Comparison of ENCODE assay signal across 14 cellular contexts in genomic region chr11:74444173-74444832, GRCh38. TPM values are rescaled to one million over a fixed set of nuclear protein-coding genes. Genes with fewer than 3 reads are reported as not detected.
A peak's percentile ranks its signal among the peaks of the same experiment; 100 is the strongest.
DNase-seq lines count a peak whose midpoint lies in the region; ATAC-seq and TF ChIP-seq lines count a peak whose summit lies in the region.
"Had no signal": no experiment of that assay in that cellular context is flagged by ENCODE, and none has a peak within 500 bp of the region (broad histone marks: within the 10 kb centered on the region; RNA-seq: fewer than 3 reads in every experiment).

No MANE protein-coding gene starts in this region.

- H3K14ac ChIP-seq in trophoblast cell (ENCODE audit: low read length), result no peak overlapping the region

- H3K4ac ChIP-seq in trophoblast cell (ENCODE audit: low read depth, low read length), result no peak overlapping the region

- no peak overlapping the region for H2BK12ac ChIP-seq in trophoblast cell (ENCODE audit: low read length)

- CTCF ChIA-PET in WTC11 (lab: Charles Lee), result interaction anchor here (1.2 to 2.3 kb wide), 6 partner anchors 9 to 258 kb away, joined by 3 to 10 read pairs (median 8); no protein-coding TSS in a partner anchor
- CTCF ChIA-PET in activated CD8-positive, alpha-beta memory T cell treated with anti-CD3 and anti-CD28 coated beads, Interleukin-2, amount 10 ng/mL, durations not matched to agents 7 days and 5 days (lab: Charles Lee), result interaction anchor here (1.4 to 2.0 kb wide), 2 partner anchors 44 to 189 kb away, joined by 3 to 7 read pairs; no protein-coding TSS in a partner anchor

- H4K12ac ChIP-seq in trophoblast cell (ENCODE audit: low read depth, low read length), result no peak overlapping the region

- POLR2A ChIA-PET in WTC11 (lab: Charles Lee), result interaction anchor here (0.9 kb wide), 1 partner anchor 45 kb away, joined by 3 read pairs; no protein-coding TSS in a partner anchor

- H2AK5ac ChIP-seq in trophoblast cell (ENCODE audit: low read length), result no peak overlapping the region

- peaks cover 17% of the 10 kb centered on the region for H3K4me1 Mint-ChIP-seq in WTC11
- no peaks in the 10 kb centered on the region for H3K4me1 Mint-ChIP-seq in activated CD8-positive, alpha-beta memory T cell treated with anti-CD3 and anti-CD28 coated beads, Interleukin-2, amount 10 ng/mL, durations not matched to agents 7 days and 5 days

- TF ChIP-seq CTCF in cardiac muscle cell (IDR thresholded peaks at IDR 0.05; ENCODE audit: low read depth, low read length) (no peak), WTC11 (IDR thresholded peaks at IDR 0.05) (no peak), mucosa of descending colon (IDR thresholded peaks at IDR 0.05) (no peak)

- H4K91ac ChIP-seq in trophoblast cell (ENCODE audit: low read depth, low read length), result no peak overlapping the region

- H2BK5ac ChIP-seq in trophoblast cell (ENCODE audit: low read depth, low read length, poor library complexity), result no peak overlapping the region

- H3K27ac ChIP-seq in cardiac muscle cell, result peak overlapping the region; percentile 80
- H3K27ac ChIP-seq in trophoblast cell (ENCODE audit: low read depth, low read length), result no peak overlapping the region
- H3K27ac ChIP-seq: neutrophil had no signal

- H3K4me3 ChIP-seq in cardiac muscle cell, result no peak overlapping the region
- H3K4me3 ChIP-seq in mucosa of descending colon, result no peak overlapping the region
- H3K4me3 ChIP-seq in trophoblast cell (ENCODE audit: low read depth, low read length), result no peak overlapping the region

- no peak overlapping the region for H3K27ac Mint-ChIP-seq in WTC11
- no peak overlapping the region for H3K27ac Mint-ChIP-seq in activated CD8-positive, alpha-beta memory T cell treated with anti-CD3 and anti-CD28 coated beads, Interleukin-2, amount 10 ng/mL, durations not matched to agents 7 days and 5 days
- H3K27ac Mint-ChIP-seq: activated T-helper 1 cell treated with anti-CD3 and anti-CD28 coated beads, Interleukin-12 subunit alpha, Interleukin-12 subunit beta, Interleukin-2, Interleukin-4 antibody, amounts not matched to agents 30 ng/mL and 10 ng/mL and 1 ng/mL, durations not matched to agents 14 hours and 24 hours and 36 hours had no signal

- H3K27me3 Mint-ChIP-seq in WTC11 (ENCODE audit: low read depth), result no peaks in the 10 kb centered on the region
- peaks cover 10% of the 10 kb centered on the region for H3K27me3 Mint-ChIP-seq in activated CD8-positive, alpha-beta memory T cell treated with anti-CD3 and anti-CD28 coated beads, Interleukin-2, amount 10 ng/mL, durations not matched to agents 7 days and 5 days

- no peak overlapping the region for H2AFZ ChIP-seq in trophoblast cell (ENCODE audit: insufficient read depth, low read length, poor library complexity)

- H3K27me3 ChIP-seq in cardiac muscle cell (no peaks in the 10 kb centered on the region), trophoblast cell (ENCODE audit: insufficient read depth, low read length) (no peaks in the 10 kb centered on the region)
- H3K27me3 ChIP-seq: neutrophil had no signal

- intact Hi-C loops in cardiac septum (cut with DNase I), result no loop called here
- intact Hi-C loops in mucosa of descending colon (cut with DNase I, micrococcal nuclease), result loop anchor here in 1 of 2 donors (10.0 kb wide), 1 partner anchor 190 kb away; no protein-coding TSS in a partner anchor

- H3K9ac ChIP-seq in trophoblast cell (ENCODE audit: low read length), result no peak overlapping the region

- DNase-seq in cardiac muscle cell (ENCODE audit: low read depth in 1 of 2, low spot score in 1 of 2) (peak in 1 of 2 donors; percentile 9), cardiac septum (ENCODE audit: low spot score) (no peak), WTC11 (ENCODE audit: low spot score) (no peak), mucosa of descending colon (no peak), trophoblast cell (no peak), RKO (ENCODE audit: low spot score) (no peak)
- no peak for DNase-seq in activated CD8-positive, alpha-beta memory T cell treated with anti-CD3 and anti-CD28 coated beads, Interleukin-2, amount 10 ng/mL, durations not matched to agents 7 days and 5 days
- DNase-seq: Karpas-422, NCI-H1436 treated with DMSO at 0.1 percent for 48 hours, NCI-H774, right cardiac atrium had no signal

- no peak overlapping the region for H2BK120ac ChIP-seq in trophoblast cell (ENCODE audit: insufficient read depth, low read length, poor library complexity)

- H3K36me3 Mint-ChIP-seq in WTC11, result no peaks in the 10 kb centered on the region
- no peaks in the 10 kb centered on the region for H3K36me3 Mint-ChIP-seq in activated CD8-positive, alpha-beta memory T cell treated with anti-CD3 and anti-CD28 coated beads, Interleukin-2, amount 10 ng/mL, durations not matched to agents 7 days and 5 days

- no peaks in the 10 kb centered on the region for H3K36me3 ChIP-seq in cardiac muscle cell
- H3K36me3 ChIP-seq in mucosa of descending colon (ENCODE audit: low read depth), result no peaks in the 10 kb centered on the region
- no peaks in the 10 kb centered on the region for H3K36me3 ChIP-seq in trophoblast cell (ENCODE audit: control insufficient read depth in 1 of 2, insufficient read depth in 2 of 2, low read length in 2 of 2)

- no CpG with 5 or more reads among the region's 10 CpGs for WGBS in trophoblast cell (ENCODE audit: extremely low coverage, insufficient coverage, insufficient read length)

- no peak overlapping the region for H3K4me2 ChIP-seq in trophoblast cell (ENCODE audit: low read length)

- H3K18ac ChIP-seq in trophoblast cell (ENCODE audit: low read length), result no peak overlapping the region

- ATAC-seq in WTC11, result peak; percentile 47
- peak; percentile 30 for ATAC-seq in mucosa of descending colon
- ATAC-seq in activated CD8-positive, alpha-beta memory T cell treated with anti-CD3 and anti-CD28 coated beads, Interleukin-2, amount 10 ng/mL, durations not matched to agents 7 days and 5 days, result no peak

- H3K23ac ChIP-seq in trophoblast cell (ENCODE audit: low read length), result no peak overlapping the region

- H3K79me1 ChIP-seq in trophoblast cell (ENCODE audit: low read length), result no peaks in the 10 kb centered on the region

- H3K9me3 Mint-ChIP-seq in WTC11, result peaks cover 19% of the 10 kb centered on the region
- H3K9me3 Mint-ChIP-seq in activated CD8-positive, alpha-beta memory T cell treated with anti-CD3 and anti-CD28 coated beads, Interleukin-2, amount 10 ng/mL, durations not matched to agents 7 days and 5 days (ENCODE audit: low read depth), result no peaks in the 10 kb centered on the region

- no peak overlapping the region for H4K8ac ChIP-seq in trophoblast cell (ENCODE audit: low read depth, low read length)

- H3K9me3 ChIP-seq in cardiac muscle cell (ENCODE audit: low read depth) (no peaks in the 10 kb centered on the region), mucosa of descending colon (no peaks in the 10 kb centered on the region), trophoblast cell (ENCODE audit: insufficient read depth, low read depth, low read length) (no peaks in the 10 kb centered on the region)
- H3K9me3 ChIP-seq: neutrophil had no signal

- peaks cover 24% of the 10 kb centered on the region for H3K4me1 ChIP-seq in cardiac muscle cell (ENCODE audit: low read depth)
- H3K4me1 ChIP-seq in mucosa of descending colon (ENCODE audit: low read depth), result peaks cover 27% of the 10 kb centered on the region
- peaks cover 0 to 3% of the 10 kb centered on the region in 2 experiments for H3K4me1 ChIP-seq in trophoblast cell (ENCODE audit: control insufficient read depth in 1 of 2, insufficient read depth in 2 of 2, low read length in 2 of 2)

- H3K4me3 Mint-ChIP-seq in WTC11, result no peak overlapping the region
- H3K4me3 Mint-ChIP-seq in activated CD8-positive, alpha-beta memory T cell treated with anti-CD3 and anti-CD28 coated beads, Interleukin-2, amount 10 ng/mL, durations not matched to agents 7 days and 5 days, result no peak overlapping the region
- H3K4me3 Mint-ChIP-seq: activated T-helper 1 cell treated with anti-CD3 and anti-CD28 coated beads, Interleukin-12 subunit alpha, Interleukin-12 subunit beta, Interleukin-2, Interleukin-4 antibody, amounts not matched to agents 30 ng/mL and 10 ng/mL and 1 ng/mL, durations not matched to agents 14 hours and 24 hours and 36 hours had no signal

- H3K79me2 ChIP-seq in trophoblast cell (ENCODE audit: control insufficient read depth, insufficient read depth, low read length, poor library complexity), result no peaks in the 10 kb centered on the region

TF ChIP-seq in WTC11, 78 proteins besides CTCF, POLR2A, EP300 and RAD21 (continues in another document):
- TF ChIP-seq SMAD3 (CRISPR knock-in tag; IDR thresholded peaks at IDR 0.05; ENCODE audit: borderline replicate concordance), result no peak

RNA-seq across cellular contexts. Expression of gene KCNE3, which starts 23.0 kb away (rescaled TPM):
- 0.14 and 1.4 TPM in 2 replicates for total RNA-seq in cardiac muscle cell
- 0.17 and 0.33 TPM in 2 replicates for polyA plus RNA-seq in cardiac muscle cell
- 2.1 TPM for total RNA-seq in cardiac septum
- total RNA-seq in WTC11 (2021), result 1.9 to 3.7 TPM (median 3.5 TPM) in 3 replicates
- total RNA-seq in mucosa of descending colon, result 10 to 100 TPM in 2 of 3 donors, 1 to 10 TPM in 1; 8.5 to 27.5 (median 23.4) TPM
- total RNA-seq in activated CD8-positive, alpha-beta memory T cell treated with anti-CD3 and anti-CD28 coated beads, Interleukin-2, amount 10 ng/mL, durations not matched to agents 7 days and 5 days, result under 1 TPM in 1 of 2 experiments, not detected in 1; 0.16 TPM
- polyA plus RNA-seq in trophoblast cell (2013), result 2.4 and 2.7 TPM in 2 replicates
- total RNA-seq: activated T-helper 1 cell treated with anti-CD3 and anti-CD28 coated beads, Interleukin-12 subunit alpha, Interleukin-12 subunit beta, Interleukin-2, Interleukin-4 antibody, amounts not matched to agents 30 ng/mL and 10 ng/mL and 1 ng/mL, durations not matched to agents 14 hours and 24 hours and 36 hours had no signal
- polyA plus RNA-seq: keratinocyte had no signal

RNA-seq across cellular contexts. Expression of gene PGM2L1, which starts 46.1 kb away (rescaled TPM):
- total RNA-seq in cardiac muscle cell (5.4 and 5.6 TPM in 2 replicates), cardiac septum (1.8 TPM), WTC11 (2021) (23.1 to 34.1 TPM (median 24.8 TPM) in 3 replicates), mucosa of descending colon (10 to 100 TPM in 2 of 3 donors, 1 to 10 TPM in 1; 8.3 to 12.2 (median 12.0) TPM)
- 4.7 and 10.5 TPM in 2 replicates for polyA plus RNA-seq in cardiac muscle cell
- 10 to 100 TPM; 10.1 to 13.1 TPM for total RNA-seq in activated CD8-positive, alpha-beta memory T cell treated with anti-CD3 and anti-CD28 coated beads, Interleukin-2, amount 10 ng/mL, durations not matched to agents 7 days and 5 days
- polyA plus RNA-seq in trophoblast cell (2013), result 7.0 and 7.1 TPM in 2 replicates

RNA-seq across cellular contexts. Expression of gene LIPT2, which starts 49.2 kb away (rescaled TPM):
- total RNA-seq in cardiac muscle cell (26.9 and 43.8 TPM in 2 replicates), cardiac septum (1.8 TPM), WTC11 (2021) (9.3 to 9.6 TPM (median 9.5 TPM) in 3 replicates), mucosa of descending colon (1 to 10 TPM; 3.2 to 4.8 (median 4.1) TPM)
- polyA plus RNA-seq in cardiac muscle cell, result 22.5 and 24.3 TPM in 2 replicates
- total RNA-seq in activated CD8-positive, alpha-beta memory T cell treated with anti-CD3 and anti-CD28 coated beads, Interleukin-2, amount 10 ng/mL, durations not matched to agents 7 days and 5 days, result 1 to 10 TPM in 1 of 2 experiments, under 1 TPM in 1; 0.82 to 2.5 TPM
- polyA plus RNA-seq in trophoblast cell (2013), result 4.6 and 5.0 TPM in 2 replicates
